1 cellular context compared by ENCODE assay signal in genomic region chr1:923991-924618, GRCh38.
TF ChIP-seq lines count a peak whose summit lies in the region.

No MANE protein-coding gene starts in this region.

TF ChIP-seq in HCT116, 20 proteins besides CTCF, POLR2A, EP300 and RAD21:
- no peak for TF ChIP-seq EZH2phosphoT487 (IDR thresholded peaks at IDR 0.05; ENCODE audit: borderline replicate concordance)
- TF ChIP-seq SRF (IDR thresholded peaks at IDR 0.05; ENCODE audit: low read depth), result no peak
- TF ChIP-seq, protein P1, sequence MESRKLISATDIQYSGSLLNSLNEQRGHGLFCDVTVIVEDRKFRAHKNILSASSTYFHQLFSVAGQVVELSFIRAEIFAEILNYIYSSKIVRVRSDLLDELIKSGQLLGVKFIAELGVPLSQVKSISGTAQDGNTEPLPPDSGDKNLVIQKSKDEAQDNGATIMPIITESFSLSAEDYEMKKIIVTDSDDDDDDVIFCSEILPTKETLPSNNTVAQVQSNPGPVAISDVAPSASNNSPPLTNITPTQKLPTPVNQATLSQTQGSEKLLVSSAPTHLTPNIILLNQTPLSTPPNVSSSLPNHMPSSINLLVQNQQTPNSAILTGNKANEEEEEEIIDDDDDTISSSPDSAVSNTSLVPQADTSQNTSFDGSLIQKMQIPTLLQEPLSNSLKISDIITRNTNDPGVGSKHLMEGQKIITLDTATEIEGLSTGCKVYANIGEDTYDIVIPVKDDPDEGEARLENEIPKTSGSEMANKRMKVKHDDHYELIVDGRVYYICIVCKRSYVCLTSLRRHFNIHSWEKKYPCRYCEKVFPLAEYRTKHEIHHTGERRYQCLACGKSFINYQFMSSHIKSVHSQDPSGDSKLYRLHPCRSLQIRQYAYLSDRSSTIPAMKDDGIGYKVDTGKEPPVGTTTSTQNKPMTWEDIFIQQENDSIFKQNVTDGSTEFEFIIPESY (IDR thresholded peaks at IDR 0.05; ENCODE audit: extremely low read depth, insufficient replicate concordance, low read length), result no peak
- no peak for TF ChIP-seq CEBPB (IDR thresholded peaks at IDR 0.05; ENCODE audit: low read depth)
- no peak for TF ChIP-seq CBX3 (IDR thresholded peaks at IDR 0.05; ENCODE audit: low read depth)
- no peak for TF ChIP-seq ELF1 (IDR thresholded peaks at IDR 0.05; ENCODE audit: borderline replicate concordance, low read depth)
- TF ChIP-seq ATF3 (IDR thresholded peaks at IDR 0.05), result no peak
- TF ChIP-seq YY1 (IDR thresholded peaks at IDR 0.05; ENCODE audit: extremely low read depth, insufficient replicate concordance, low read depth, low read length), result no peak
- TF ChIP-seq, protein P2, sequence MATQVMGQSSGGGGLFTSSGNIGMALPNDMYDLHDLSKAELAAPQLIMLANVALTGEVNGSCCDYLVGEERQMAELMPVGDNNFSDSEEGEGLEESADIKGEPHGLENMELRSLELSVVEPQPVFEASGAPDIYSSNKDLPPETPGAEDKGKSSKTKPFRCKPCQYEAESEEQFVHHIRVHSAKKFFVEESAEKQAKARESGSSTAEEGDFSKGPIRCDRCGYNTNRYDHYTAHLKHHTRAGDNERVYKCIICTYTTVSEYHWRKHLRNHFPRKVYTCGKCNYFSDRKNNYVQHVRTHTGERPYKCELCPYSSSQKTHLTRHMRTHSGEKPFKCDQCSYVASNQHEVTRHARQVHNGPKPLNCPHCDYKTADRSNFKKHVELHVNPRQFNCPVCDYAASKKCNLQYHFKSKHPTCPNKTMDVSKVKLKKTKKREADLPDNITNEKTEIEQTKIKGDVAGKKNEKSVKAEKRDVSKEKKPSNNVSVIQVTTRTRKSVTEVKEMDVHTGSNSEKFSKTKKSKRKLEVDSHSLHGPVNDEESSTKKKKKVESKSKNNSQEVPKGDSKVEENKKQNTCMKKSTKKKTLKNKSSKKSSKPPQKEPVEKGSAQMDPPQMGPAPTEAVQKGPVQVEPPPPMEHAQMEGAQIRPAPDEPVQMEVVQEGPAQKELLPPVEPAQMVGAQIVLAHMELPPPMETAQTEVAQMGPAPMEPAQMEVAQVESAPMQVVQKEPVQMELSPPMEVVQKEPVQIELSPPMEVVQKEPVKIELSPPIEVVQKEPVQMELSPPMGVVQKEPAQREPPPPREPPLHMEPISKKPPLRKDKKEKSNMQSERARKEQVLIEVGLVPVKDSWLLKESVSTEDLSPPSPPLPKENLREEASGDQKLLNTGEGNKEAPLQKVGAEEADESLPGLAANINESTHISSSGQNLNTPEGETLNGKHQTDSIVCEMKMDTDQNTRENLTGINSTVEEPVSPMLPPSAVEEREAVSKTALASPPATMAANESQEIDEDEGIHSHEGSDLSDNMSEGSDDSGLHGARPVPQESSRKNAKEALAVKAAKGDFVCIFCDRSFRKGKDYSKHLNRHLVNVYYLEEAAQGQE (IDR thresholded peaks at IDR 0.05; ENCODE audit: low read depth), result no peak
- no peak for TF ChIP-seq POLR2AphosphoS5 (IDR thresholded peaks at IDR 0.05; ENCODE audit: low read depth, low read length)
- TF ChIP-seq EGR1 (IDR thresholded peaks at IDR 0.05; ENCODE audit: low read depth), result no peak
- no peak for TF ChIP-seq SIN3A (IDR thresholded peaks at IDR 0.05; ENCODE audit: low read depth)
- no peak for TF ChIP-seq MAX (IDR thresholded peaks at IDR 0.05)
- no peak for TF ChIP-seq SP1 (IDR thresholded peaks at IDR 0.05; ENCODE audit: low read depth)
- no peak for TF ChIP-seq EZH2 (IDR thresholded peaks at IDR 0.05)
- TF ChIP-seq ZNF274 (IDR thresholded peaks at IDR 0.05; ENCODE audit: low read depth, low read length), result no peak
- TF ChIP-seq FOSL1 (IDR thresholded peaks at IDR 0.05; ENCODE audit: low read depth), result no peak
- no peak; the same call in 1 of the 2 replicates for TF ChIP-seq ZFX (IDR thresholded peaks at IDR 0.05)
